In the genomic region with DNA sequence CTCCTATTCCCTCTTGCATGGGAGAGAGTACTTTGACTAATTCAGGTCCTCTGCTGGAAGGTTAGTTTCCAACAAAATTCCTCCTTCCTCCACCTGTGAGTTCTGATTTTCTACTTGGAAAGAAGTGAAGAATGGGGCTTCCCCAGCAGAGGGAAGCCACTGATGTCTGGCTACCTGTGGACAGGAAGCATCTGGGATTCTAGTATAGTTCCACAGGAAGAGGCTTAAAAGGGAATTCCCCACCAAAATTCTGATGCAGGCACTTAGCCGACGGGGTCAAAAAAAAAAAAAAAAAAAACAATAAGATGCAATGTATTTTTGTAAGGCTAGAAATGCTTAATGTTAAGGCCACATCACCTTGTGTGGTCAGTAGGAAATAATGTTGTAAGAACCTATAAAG, we compare ENCODE assay signal across 11 cellular contexts. TPM values are rescaled to one million over a fixed set of nuclear protein-coding genes. Genes with fewer than 3 reads are reported as not detected.
DNase-seq lines count a peak whose midpoint lies in the region; ATAC-seq and TF ChIP-seq lines count a peak whose summit lies in the region.
"Had no signal": no experiment of that assay in that cellular context is flagged by ENCODE, and none has a peak within 500 bp of the region (broad histone marks: within the 10 kb centered on the region; RNA-seq: fewer than 3 reads in every experiment).

No MANE protein-coding gene starts in this region.

- intact Hi-C loops in MCF 10A (cut with micrococcal nuclease) = loop anchor here (5.0 kb wide), 1 partner anchor 480 kb away; no protein-coding TSS in a partner anchor
- intact Hi-C loops in tibial artery (cut with DNase I; ENCODE audit: low total_unique reads) = no loop called here

- no peak overlapping the region for H3K4me3 Mint-ChIP-seq in activated naive CD4-positive, alpha-beta T cell treated with anti-CD3 and anti-CD28 coated beads, Interleukin-2, amount 10 ng/mL, durations not matched to agents 7 days and 5 days
- peak overlapping the region; percentile 30 for H3K4me3 Mint-ChIP-seq in MCF 10A (ENCODE audit: unreplicated experiment)
- H3K4me3 Mint-ChIP-seq: stimulated activated memory B cell treated with anti-CD40 and anti-IgM and Interleukin-4, amounts not matched to agents 10 μg/mL and 1 μg/mL and 100 μg/mL, for 72 hours had no signal

- peak overlapping the region; percentile 29 to 71 for H2BK12ac ChIP-seq in mesenchymal stem cell (ENCODE audit: low read length in 2 of 2)

- H4K91ac ChIP-seq in mesenchymal stem cell (ENCODE audit: low read length) = no peak overlapping the region

- H3K4me2 ChIP-seq in mesenchymal stem cell (ENCODE audit: low read length, poor library complexity, severe bottlenecking) = no peak overlapping the region

- H3K9ac ChIP-seq in mesenchymal stem cell (ENCODE audit: low read length) = peak overlapping the region; percentile 85

- peaks cover 82% of the 10 kb centered on the region for H3K36me3 Mint-ChIP-seq in activated naive CD4-positive, alpha-beta T cell treated with anti-CD3 and anti-CD28 coated beads, Interleukin-2, amount 10 ng/mL, durations not matched to agents 7 days and 5 days
- peaks cover 21 to 36% of the 10 kb centered on the region in 2 donors for H3K36me3 Mint-ChIP-seq in activated naive CD4-positive, alpha-beta T cell treated with anti-CD3 and anti-CD28 coated beads, Interleukin-2, amount 50 U/mL, for 72 hours
- peaks cover 83% of the 10 kb centered on the region for H3K36me3 Mint-ChIP-seq in MCF 10A (ENCODE audit: insufficient read depth, unreplicated experiment)

- H3K36me3 ChIP-seq in mesenchymal stem cell (ENCODE audit: control insufficient read depth in 1 of 2, insufficient read depth in 2 of 2, low read depth in 1 of 2, low read length in 2 of 2) (peaks cover 15 to 48% of the 10 kb centered on the region in 2 experiments), tibial artery (peaks cover 16 to 29% (median 29%) of the 10 kb centered on the region in 3 donors)

- POLR2A ChIA-PET in MCF 10A (lab: Yijun Ruan, JAX) = interaction anchor here (0.7 to 13.3 kb wide), 12 partner anchors 8 to 357 kb away, joined by 3 to 167 read pairs (median 4); partner anchors contain the start of genes PCDHB14, PCDHGB7, PCDHGC3 and TAF7

- H3K27me3 Mint-ChIP-seq in activated naive CD4-positive, alpha-beta T cell treated with anti-CD3 and anti-CD28 coated beads, Interleukin-2, amount 10 ng/mL, durations not matched to agents 7 days and 5 days = no peaks in the 10 kb centered on the region
- H3K27me3 Mint-ChIP-seq in MCF 10A (ENCODE audit: insufficient read depth, unreplicated experiment) = no peaks in the 10 kb centered on the region
- H3K27me3 Mint-ChIP-seq: stimulated activated memory B cell treated with anti-CD40 and anti-IgM and Interleukin-4, amounts not matched to agents 10 μg/mL and 1 μg/mL and 100 μg/mL, for 72 hours had no signal

- no peak overlapping the region for H2AK5ac ChIP-seq in mesenchymal stem cell (ENCODE audit: low read length, severe bottlenecking)

- peaks cover 12% of the 10 kb centered on the region for H3K4me1 ChIP-seq in mesenchymal stem cell (ENCODE audit: control insufficient read depth, insufficient read depth, low read depth, low read length)
- peaks cover 0 to 36% (median 9%) of the 10 kb centered on the region in 4 donors for H3K4me1 ChIP-seq in tibial artery

- H3K4me1 Mint-ChIP-seq in activated naive CD4-positive, alpha-beta T cell treated with anti-CD3 and anti-CD28 coated beads, Interleukin-2, amount 10 ng/mL, durations not matched to agents 7 days and 5 days = peaks cover 9% of the 10 kb centered on the region
- peaks cover 47% of the 10 kb centered on the region for H3K4me1 Mint-ChIP-seq in MCF 10A (ENCODE audit: insufficient read depth, unreplicated experiment)

- H3K14ac ChIP-seq in mesenchymal stem cell (ENCODE audit: low read length in 2 of 2) = no peak overlapping the region

- H3K4ac ChIP-seq in mesenchymal stem cell (ENCODE audit: low read depth in 1 of 2, low read length in 2 of 2) = no peak overlapping the region

- no peaks in the 10 kb centered on the region for H3K9me3 ChIP-seq in mesenchymal stem cell (ENCODE audit: control insufficient read depth, low read length)
- no peaks in the 10 kb centered on the region for H3K9me3 ChIP-seq in tibial artery

- H4K8ac ChIP-seq in mesenchymal stem cell (ENCODE audit: low read length) = no peak overlapping the region

- DNase-seq in activated naive CD4-positive, alpha-beta T cell treated with anti-CD3 and anti-CD28 coated beads, Interleukin-2, amount 10 ng/mL, durations not matched to agents 7 days and 5 days = no peak
- DNase-seq in activated naive CD4-positive, alpha-beta T cell treated with anti-CD3 and anti-CD28 coated beads, Interleukin-2, amount 50 U/mL, for 72 hours (ENCODE audit: low spot score in 2 of 2) = no peak
- DNase-seq in MCF 10A (ENCODE audit: unreplicated experiment) = no peak
- DNase-seq in mesenchymal stem cell = peak; percentile 59
- no peak for DNase-seq in tibial artery
- DNase-seq: activated CD4-positive, alpha-beta T cell treated with anti-CD3 and anti-CD28 coated beads for 4 hours; SHP77 treated with DMSO at 0.1 percent for 48 hours had no signal

- ATAC-seq in activated naive CD4-positive, alpha-beta T cell treated with anti-CD3 and anti-CD28 coated beads, Interleukin-2, amount 50 U/mL, for 72 hours = no peak
- no peak for ATAC-seq in HG02840 (IDR thresholded peaks at IDR 0.05; ENCODE audit: low FRiP score, unreplicated experiment)
- no peak for ATAC-seq in HG03159 (IDR thresholded peaks at IDR 0.05; ENCODE audit: unreplicated experiment)
- no peak for ATAC-seq in GM19467 (IDR thresholded peaks at IDR 0.05; ENCODE audit: unreplicated experiment)
- ATAC-seq: stimulated activated memory B cell treated with anti-CD40 and anti-IgM and Interleukin-4, amounts not matched to agents 10 μg/mL and 1 μg/mL and 100 μg/mL, for 72 hours had no signal

- H3K27ac ChIP-seq in mesenchymal stem cell (ENCODE audit: low read length, poor library complexity, severe bottlenecking) (peak overlapping the region; percentile 92), tibial artery (peak overlapping the region; percentile 53 to 70)

- H3K18ac ChIP-seq in mesenchymal stem cell (ENCODE audit: low read depth in 1 of 2, low read length in 2 of 2) = peak overlapping the region in 1 of 2 experiments; percentile 71

- H3K9me3 Mint-ChIP-seq in activated naive CD4-positive, alpha-beta T cell treated with anti-CD3 and anti-CD28 coated beads, Interleukin-2, amount 10 ng/mL, durations not matched to agents 7 days and 5 days = no peaks in the 10 kb centered on the region
- H3K9me3 Mint-ChIP-seq in activated naive CD4-positive, alpha-beta T cell treated with anti-CD3 and anti-CD28 coated beads, Interleukin-2, amount 50 U/mL, for 72 hours = no peaks in the 10 kb centered on the region
- H3K9me3 Mint-ChIP-seq in MCF 10A (ENCODE audit: unreplicated experiment) = no peaks in the 10 kb centered on the region
- H3K9me3 Mint-ChIP-seq: stimulated activated memory B cell treated with anti-CD40 and anti-IgM and Interleukin-4, amounts not matched to agents 10 μg/mL and 1 μg/mL and 100 μg/mL, for 72 hours had no signal

- TF ChIP-seq CTCF in MCF 10A (IDR thresholded peaks at IDR 0.05; ENCODE audit: unreplicated experiment) (no peak), tibial artery (IDR thresholded peaks at IDR 0.05) (no peak)

- BruUV-seq in MCF 10A (replicated peaks; lab: Mats Ljungman, UMichigan) = no TSS peak

- no peak overlapping the region for H2BK5ac ChIP-seq in mesenchymal stem cell (ENCODE audit: low read depth, low read length, poor library complexity, severe bottlenecking)

- H2BK15ac ChIP-seq in mesenchymal stem cell (ENCODE audit: low read depth, poor library complexity, severe bottlenecking) = no peak overlapping the region

- peaks cover 25% of the 10 kb centered on the region for H3K79me1 ChIP-seq in mesenchymal stem cell (replicated peaks; ENCODE audit: low read length, poor library complexity, severe bottlenecking)

- no CpG with 5 or more reads among the region's 2 CpGs for WGBS in mesenchymal stem cell

- peak overlapping the region; percentile 53 for H3K27ac Mint-ChIP-seq in activated naive CD4-positive, alpha-beta T cell treated with anti-CD3 and anti-CD28 coated beads, Interleukin-2, amount 10 ng/mL, durations not matched to agents 7 days and 5 days
- H3K27ac Mint-ChIP-seq in activated naive CD4-positive, alpha-beta T cell treated with anti-CD3 and anti-CD28 coated beads, Interleukin-2, amount 50 U/mL, for 72 hours = peak overlapping the region in 1 of 2 donors; percentile 79
- H3K27ac Mint-ChIP-seq in MCF 10A (ENCODE audit: low read depth, unreplicated experiment) = peak overlapping the region; percentile 82
- H3K27ac Mint-ChIP-seq: stimulated activated memory B cell treated with anti-CD40 and anti-IgM and Interleukin-4, amounts not matched to agents 10 μg/mL and 1 μg/mL and 100 μg/mL, for 72 hours had no signal

- H3K27me3 ChIP-seq in mesenchymal stem cell (ENCODE audit: control insufficient read depth in 1 of 2, insufficient read depth in 1 of 2, low read length in 2 of 2) = no peaks in the 10 kb centered on the region
- no peaks in the 10 kb centered on the region for H3K27me3 ChIP-seq in tibial artery

- no peak overlapping the region for H2BK120ac ChIP-seq in mesenchymal stem cell (ENCODE audit: low read depth, low read length)

- no peak overlapping the region for H2AFZ ChIP-seq in mesenchymal stem cell (ENCODE audit: low read depth, low read length)

- H3K4me3 ChIP-seq in mesenchymal stem cell (ENCODE audit: insufficient read depth in 1 of 2, low read depth in 1 of 2, low read length in 2 of 2) = peak overlapping the region in 1 of 2 experiments; percentile 20
- H3K4me3 ChIP-seq in tibial artery = no peak overlapping the region

- no peak overlapping the region for H3K23ac ChIP-seq in mesenchymal stem cell (ENCODE audit: low read length in 2 of 2)

- CTCF ChIA-PET in activated naive CD4-positive, alpha-beta T cell treated with anti-CD3 and anti-CD28 coated beads, Interleukin-2, amount 10 ng/mL, durations not matched to agents 7 days and 5 days (lab: Charles Lee) = interaction anchor here (1.1 to 4.4 kb wide), 13 partner anchors 10 to 330 kb away, joined by 3 to 15 read pairs (median 6); partner anchors contain the start of genes PCDHB10, PCDHGA10, PCDHGA11 and PCDHGA12
- CTCF ChIA-PET in MCF 10A (lab: Yijun Ruan, JAX) = interaction anchor here (0.7 to 15.4 kb wide), 19 partner anchors 10 to 330 kb away, joined by 3 to 191 read pairs (median 13); partner anchors contain the start of genes PCDHB10, PCDHB11, PCDHB14 and PCDHGA7

RNA-seq across cellular contexts. Expression of gene PCDHGC5, which starts 33.4 kb away (rescaled TPM):
- not detected for total RNA-seq in activated naive CD4-positive, alpha-beta T cell treated with anti-CD3 and anti-CD28 coated beads, Interleukin-2, amount 50 U/mL, for 72 hours
- total RNA-seq in MCF 10A (2022) = 0.61 and 0.69 TPM in 2 replicates
- polyA plus RNA-seq in mesenchymal stem cell (2013, experiment 1 of 2) = 0.26 TPM
- 0.27 TPM for polyA plus RNA-seq in mesenchymal stem cell (2013, experiment 2 of 2)

RNA-seq across cellular contexts. Expression of gene PCDHGC4, which starts 37.5 kb away (rescaled TPM):
- total RNA-seq in activated naive CD4-positive, alpha-beta T cell treated with anti-CD3 and anti-CD28 coated beads, Interleukin-2, amount 50 U/mL, for 72 hours = not detected
- 0.40 and 1.7 TPM in 2 replicates for total RNA-seq in MCF 10A (2022)
- polyA plus RNA-seq in mesenchymal stem cell (2013, experiment 1 of 2) = 0.19 TPM
- polyA plus RNA-seq in mesenchymal stem cell (2013, experiment 2 of 2) = 0.15 TPM

RNA-seq across cellular contexts. Expression of gene PCDHGC3, which starts 46.5 kb away (rescaled TPM):
- total RNA-seq in activated naive CD4-positive, alpha-beta T cell treated with anti-CD3 and anti-CD28 coated beads, Interleukin-2, amount 50 U/mL, for 72 hours = under 1 TPM in 1 of 2 donors, not detected in 1; 0.19 TPM
- 17.3 and 31.7 TPM in 2 replicates for total RNA-seq in MCF 10A (2022)
- 115 TPM for polyA plus RNA-seq in mesenchymal stem cell (2013, experiment 1 of 2)
- polyA plus RNA-seq in mesenchymal stem cell (2013, experiment 2 of 2) = 114 TPM

Comparison
In these comparisons a context has a peak if more than half of its experiments do, and no peak if none do; other contexts are left out.
1. RNA of gene PCDHGC3, which starts 46.5 kb away (total RNA-seq): 17.3 to 31.7 TPM in MCF 10A; 0.19 TPM in activated naive CD4-positive, alpha-beta T cell treated with anti-CD3 and anti-CD28 coated beads, Interleukin-2, amount 50 U/mL, for 72 hours; every median in the first group is over 10 times any median in the second.